ENCODE assay signal across 11 cellular contexts in genomic region chr7:6423942-6424701, GRCh38. TPM values are rescaled to one million over a fixed set of nuclear protein-coding genes. Genes with fewer than 3 reads are reported as not detected.
DNase-seq lines count a peak whose midpoint lies in the region; ATAC-seq and TF ChIP-seq lines count a peak whose summit lies in the region.
"Had no signal": no experiment of that assay in that cellular context is flagged by ENCODE, and none has a peak within 500 bp of the region (broad histone marks: within the 10 kb centered on the region; RNA-seq: fewer than 3 reads in every experiment).

No MANE protein-coding gene starts in this region.

- DNase-seq in CD14-positive monocyte (ENCODE audit: low spot score): peak; percentile 88
- peak; percentile 90 for DNase-seq in NOMO-1 treated with dmso at 0.1 percent for 144 hours (lab: John Stamatoyannopoulos, UW; ENCODE audit: unreplicated experiment)
- DNase-seq in epithelial cell of prostate (ENCODE audit: low read depth, low spot score): no peak
- DNase-seq in stimulated activated CD4-positive, alpha-beta T cell treated with anti-CD3 and anti-CD28 coated beads, Interleukin-4, amount 100 ng/mL, for 24 hours: no peak
- DNase-seq in BE2C: no peak
- DNase-seq in NCI-H2196 (lab: John Stamatoyannopoulos, UW; ENCODE audit: unreplicated experiment): no peak
- DNase-seq: DMS79 treated with DMSO at 0.1 percent for 48 hours, NCI-H2171 treated with DMSO at 0.1 percent for 48 hours had no signal

- peaks cover 0 to 6% (median 0%) of the 10 kb centered on the region in 7 donors for H3K9me3 Mint-ChIP-seq in CD14-positive monocyte

- H3K4me3 Mint-ChIP-seq in CD14-positive monocyte: peak overlapping the region; percentile 64 to 86

- no peaks in the 10 kb centered on the region for H3K9me3 ChIP-seq in neutrophil
- no peaks in the 10 kb centered on the region for H3K9me3 ChIP-seq in BE2C
- H3K9me3 ChIP-seq: tibial nerve had no signal

- H3K27ac ChIP-seq in epithelial cell of prostate (peak overlapping the region; percentile 9), neutrophil (peak overlapping the region; percentile 97)

- ATAC-seq in HG03439 (IDR thresholded peaks at IDR 0.05; ENCODE audit: unreplicated experiment): no peak

- H3K36me3 ChIP-seq in neutrophil: peaks cover 25% of the 10 kb centered on the region
- H3K36me3 ChIP-seq in BE2C: peaks cover 30% of the 10 kb centered on the region

- H3K4me3 ChIP-seq in neutrophil (ENCODE audit: low read depth in 1 of 2, low read length in 1 of 2) (peak overlapping the region; percentile 63 to 64), BE2C (ENCODE audit: low read depth, low read length) (no peak overlapping the region)
- H3K4me3 ChIP-seq: tibial nerve had no signal

- peaks cover 0 to 3% (median 0%) of the 10 kb centered on the region in 3 donors for H3K27me3 Mint-ChIP-seq in CD14-positive monocyte (ENCODE audit: low read depth in 3 of 3)

- H3K27me3 ChIP-seq in neutrophil (no peaks in the 10 kb centered on the region), BE2C (no peaks in the 10 kb centered on the region)
- H3K27me3 ChIP-seq: tibial nerve had no signal

- H3K36me3 Mint-ChIP-seq in CD14-positive monocyte: peaks cover 66 to 86% of the 10 kb centered on the region in 2 donors

- peaks cover 38 to 43% of the 10 kb centered on the region in 2 experiments for H3K4me1 ChIP-seq in neutrophil (ENCODE audit: control insufficient read depth in 1 of 2, insufficient read depth in 1 of 2, low read depth in 1 of 2, low read length in 1 of 2)
- no peaks in the 10 kb centered on the region for H3K4me1 ChIP-seq in BE2C

- peaks cover 52% of the 10 kb centered on the region for H3K4me1 Mint-ChIP-seq in CD14-positive monocyte

- peak; percentile 38 for TF ChIP-seq CTCF in CD14-positive monocyte (IDR thresholded peaks at IDR 0.05)
- peak; percentile 25 for TF ChIP-seq CTCF in neutrophil (IDR thresholded peaks at IDR 0.05)
- no peak for TF ChIP-seq CTCF in BE2C (IDR thresholded peaks at IDR 0.05; ENCODE audit: low read depth, low read length)

- peak overlapping the region; percentile 98 to 100 (median 99) for H3K27ac Mint-ChIP-seq in CD14-positive monocyte

- intact Hi-C loops in CD14-positive monocyte (cut with micrococcal nuclease): no loop called here

RNA-seq across cellular contexts. Expression of gene DAGLB, which starts 23.6 kb away (rescaled TPM):
- 10 to 100 TPM; 15.2 to 16.4 TPM for polyA plus RNA-seq in CD14-positive monocyte
- 24.4 TPM for polyA plus RNA-seq in BE2C (2012; ENCODE audit: insufficient read depth, insufficient read length, low read depth)

RNA-seq across cellular contexts. Expression of gene RAC1, which starts 49.8 kb away (rescaled TPM):
- polyA plus RNA-seq in CD14-positive monocyte: 100 to 1,000 TPM; 629 to 652 TPM
- 356 TPM for polyA plus RNA-seq in BE2C (2012; ENCODE audit: insufficient read depth, insufficient read length, low read depth)

RNA-seq across cellular contexts. Expression of gene KDELR2, which starts 59.8 kb away (rescaled TPM):
- 100 to 1,000 TPM in 1 of 2 donors, 10 to 100 TPM in 1; 91.7 to 103 TPM for polyA plus RNA-seq in CD14-positive monocyte
- polyA plus RNA-seq in BE2C (2012; ENCODE audit: insufficient read depth, insufficient read length, low read depth): 132 TPM

Comparison
In these comparisons a context has a peak if more than half of its experiments do, and no peak if none do; other contexts are left out.
1. DNase-seq: peak in CD14-positive monocyte (single experiment) and NOMO-1 treated with dmso at 0.1 percent for 144 hours (single experiment); none in epithelial cell of prostate (single experiment), stimulated activated CD4-positive, alpha-beta T cell treated with anti-CD3 and anti-CD28 coated beads, Interleukin-4, amount 100 ng/mL, for 24 hours (single experiment), BE2C (single experiment) and NCI-H2196 (single experiment).